Comparison of ENCODE assay signal across 1 cellular context in genomic region chr17:45161288-45162021, GRCh38.
TF ChIP-seq lines count a peak whose summit lies in the region.

Gene HEXIM2, plus strand, starts transcription at chr17:45161875. Its CDS starts 919 bp downstream, at chr17:45162794.

TF ChIP-seq in HepG2, 621 proteins besides CTCF, POLR2A, EP300 and RAD21 (continued from another document and continues in another):
- no peak for TF ChIP-seq ZBTB40 (IDR thresholded peaks at IDR 0.05)
- TF ChIP-seq ZBTB40 (CRISPR knock-in tag; IDR thresholded peaks at IDR 0.05) = peak; percentile 89; the same call in 1 of the 2 replicates
- TF ChIP-seq HNF4A (CRISPR knock-in tag; IDR thresholded peaks at IDR 0.05) = peak; percentile 10
- TF ChIP-seq STAT6 (CRISPR knock-in tag; IDR thresholded peaks at IDR 0.05; ENCODE audit: borderline replicate concordance) = peak; percentile 93
- peak; percentile 75; the same call in 1 of the 2 replicates for TF ChIP-seq PPARG (CRISPR knock-in tag; conservative IDR thresholded peaks at IDR 0.05)
- peak; percentile 80 for TF ChIP-seq ERF (CRISPR knock-in tag; IDR thresholded peaks at IDR 0.05)
- TF ChIP-seq ATF7-NPFF (CRISPR knock-in tag; IDR thresholded peaks at IDR 0.05; ENCODE audit: low read depth) = no peak; the same call in 1 of the 2 replicates
- TF ChIP-seq ZNF292 (CRISPR knock-in tag; IDR thresholded peaks at IDR 0.05; ENCODE audit: borderline replicate concordance, low read depth) = peak; percentile 61; the same call in 1 of the 2 replicates
- TF ChIP-seq AKAP8 (CRISPR knock-in tag; IDR thresholded peaks at IDR 0.05) = peak; percentile 30; the same call in 1 of the 2 replicates
- no peak; the same call in 1 of the 2 replicates for TF ChIP-seq MAF1 (CRISPR knock-in tag; IDR thresholded peaks at IDR 0.05; ENCODE audit: borderline replicate concordance)
- TF ChIP-seq PBX3 (CRISPR knock-in tag; IDR thresholded peaks at IDR 0.05; ENCODE audit: borderline replicate concordance) = peak; percentile 89; the same call in 1 of the 2 replicates
- peak; percentile 93 for TF ChIP-seq ZNF230 (CRISPR knock-in tag; IDR thresholded peaks at IDR 0.05)
- no peak; the same call in 1 of the 2 replicates for TF ChIP-seq ZFP90 (CRISPR knock-in tag; IDR thresholded peaks at IDR 0.05; ENCODE audit: borderline replicate concordance)
- peak; percentile 96 for TF ChIP-seq UBTF (CRISPR knock-in tag; IDR thresholded peaks at IDR 0.05)
- no peak for TF ChIP-seq ZBTB38 (CRISPR knock-in tag; IDR thresholded peaks at IDR 0.05)
- peak; percentile 80; the same call in 1 of the 2 replicates for TF ChIP-seq LBX2 (CRISPR knock-in tag; IDR thresholded peaks at IDR 0.05; ENCODE audit: borderline replicate concordance)
- no peak; the same call in 1 of the 2 replicates for TF ChIP-seq CREBL2 (CRISPR knock-in tag; IDR thresholded peaks at IDR 0.05; ENCODE audit: borderline replicate concordance)
- TF ChIP-seq REL (CRISPR knock-in tag; conservative IDR thresholded peaks at IDR 0.05) = peak; percentile 27; the same call in 1 of the 2 replicates
- no peak for TF ChIP-seq ATRX (CRISPR knock-in tag; IDR thresholded peaks at IDR 0.05; ENCODE audit: borderline replicate concordance)
- peak; percentile 70; the same call in 1 of the 2 replicates for TF ChIP-seq ZNF383 (CRISPR knock-in tag; IDR thresholded peaks at IDR 0.05; ENCODE audit: borderline replicate concordance)
- TF ChIP-seq MXI1 (IDR thresholded peaks at IDR 0.05; ENCODE audit: borderline replicate concordance, low read depth, low read length) = peak; percentile 65; the same call in 2 of the 3 replicates
- TF ChIP-seq ZNF160 (CRISPR knock-in tag; IDR thresholded peaks at IDR 0.05) = no peak; the same call in 1 of the 2 replicates
- peak; percentile 12 for TF ChIP-seq HIVEP1 (CRISPR knock-in tag; IDR thresholded peaks at IDR 0.05)
- peak; percentile 59 for TF ChIP-seq ZNF337 (CRISPR knock-in tag; IDR thresholded peaks at IDR 0.05; ENCODE audit: borderline replicate concordance, low read depth)
- no peak for TF ChIP-seq USF2 (IDR thresholded peaks at IDR 0.05; ENCODE audit: low read depth, low read length)
- no peak for TF ChIP-seq USF2 (CRISPR knock-in tag; IDR thresholded peaks at IDR 0.05; ENCODE audit: borderline replicate concordance)
- TF ChIP-seq ZNF510 (CRISPR knock-in tag; IDR thresholded peaks at IDR 0.05; ENCODE audit: low read depth) = no peak
- no peak; the same call in none of the 2 replicates for TF ChIP-seq PATZ1 (CRISPR knock-in tag; IDR thresholded peaks at IDR 0.05)
- peak; percentile 99 for TF ChIP-seq THAP9 (CRISPR knock-in tag; IDR thresholded peaks at IDR 0.05; ENCODE audit: borderline replicate concordance)
- no peak for TF ChIP-seq NR1H2 (CRISPR knock-in tag; IDR thresholded peaks at IDR 0.05; ENCODE audit: borderline replicate concordance, low read depth)
- TF ChIP-seq ZNF3 (CRISPR knock-in tag; IDR thresholded peaks at IDR 0.05) = peak; percentile 46; the same call in 1 of the 2 replicates
